22 cellular contexts compared by ENCODE assay signal in the genomic region with DNA sequence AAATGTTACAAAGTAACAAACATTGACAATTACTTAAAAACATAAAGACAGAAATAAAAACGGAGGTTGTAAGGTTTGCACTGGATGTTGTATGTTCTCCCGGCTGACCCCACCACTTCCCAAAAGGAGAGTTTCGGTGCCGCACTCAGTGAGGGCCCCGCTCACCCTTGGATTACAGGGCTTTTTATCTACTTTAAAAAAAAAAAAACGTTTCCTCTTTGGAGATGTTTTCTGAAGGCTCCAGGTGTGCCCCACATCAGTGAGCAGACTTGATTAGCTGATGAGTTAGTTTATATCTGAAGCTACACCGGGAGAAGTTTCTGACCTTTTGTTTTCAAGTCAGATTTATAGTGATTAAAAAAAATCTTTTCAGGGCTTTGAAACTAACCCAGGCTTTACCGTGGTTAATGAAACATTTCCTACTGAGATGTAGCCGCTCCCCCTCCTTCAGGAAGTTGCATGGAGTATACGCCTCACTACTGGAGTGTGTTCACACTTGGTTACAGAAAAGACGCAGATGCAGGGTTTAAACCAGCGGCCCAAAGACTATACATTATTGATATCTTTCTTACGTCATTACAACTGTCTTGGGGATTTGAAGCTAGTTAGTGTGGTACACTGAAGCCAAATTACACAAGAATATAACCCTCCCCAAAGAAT. TPM values are rescaled to one million over a fixed set of nuclear protein-coding genes. Genes with fewer than 3 reads are reported as not detected.
DNase-seq lines count a peak whose midpoint lies in the region; ATAC-seq, FAIRE-seq and TF ChIP-seq lines count a peak whose summit lies in the region.
"Had no signal": no experiment of that assay in that cellular context is flagged by ENCODE, and none has a peak within 500 bp of the region (broad histone marks: within the 10 kb centered on the region; RNA-seq: fewer than 3 reads in every experiment).

No MANE protein-coding gene starts in this region.

- H3K4me3 ChIP-seq in DOHH2 (ENCODE audit: low read length), result peak overlapping the region; percentile 63
- no peak overlapping the region for H3K4me3 ChIP-seq in neural progenitor cell
- H3K4me3 ChIP-seq in small intestine (ENCODE audit: low read depth in 1 of 2, low read length in 2 of 2), result no peak overlapping the region
- H3K4me3 ChIP-seq: left ventricle myocardium inferior, tibial nerve had no signal

- TF ChIP-seq CTCF in DOHH2 (IDR thresholded peaks at IDR 0.05; ENCODE audit: low read depth, low read length, poor library complexity, severe bottlenecking), result no peak
- no peak for TF ChIP-seq CTCF in neural progenitor cell (IDR thresholded peaks at IDR 0.05)

- H3K27me3 ChIP-seq in DOHH2 (ENCODE audit: control insufficient read depth, low read length) (no peaks in the 10 kb centered on the region), neural progenitor cell (no peaks in the 10 kb centered on the region), small intestine (ENCODE audit: control insufficient read depth in 2 of 2, insufficient read depth in 2 of 2, low read length in 2 of 2) (no peaks in the 10 kb centered on the region)
- H3K27me3 ChIP-seq: tibial nerve had no signal

- peaks cover 54% of the 10 kb centered on the region for H3K4me1 Mint-ChIP-seq in dendritic cell treated with granulocyte-macrophage colony-stimulating factor and Interleukin-4, amounts not matched to agents 40 ng/mL and 50 ng/mL, for 4 days (ENCODE audit: low read depth)
- peaks cover 13% of the 10 kb centered on the region for H3K4me1 Mint-ChIP-seq in neural progenitor cell
- H3K4me1 Mint-ChIP-seq in activated T-cell treated with anti-CD3 and anti-CD28 coated beads, Interleukin-2, amount 50 U/mL, for 4 hours (ENCODE audit: low read depth), result peaks cover 2% of the 10 kb centered on the region

- H3K9me2 ChIP-seq in DOHH2 (replicated peaks; ENCODE audit: control insufficient read depth, low read length), result no peaks in the 10 kb centered on the region

- H3K27ac ChIP-seq in DOHH2 (ENCODE audit: low read depth, low read length) (peak overlapping the region; percentile 96), neural progenitor cell (no peak overlapping the region), small intestine (ENCODE audit: low read depth in 1 of 2, low read length in 1 of 2) (no peak overlapping the region)
- H3K27ac ChIP-seq: left ventricle myocardium inferior, tibial nerve had no signal

- WGBS in small intestine, 3 donors, result 50 to 66% (median 56%) methylated on average over 13 of the region's 13 CpGs

- intact Hi-C loops in dendritic cell treated with granulocyte-macrophage colony-stimulating factor and Interleukin-4, amounts not matched to agents 40 ng/mL and 50 ng/mL, for 4 days (cut with micrococcal nuclease), result loop anchor here (10.0 kb wide), 1 partner anchor 59 kb away; no protein-coding TSS in a partner anchor

- H3K79me2 ChIP-seq in DOHH2 (ENCODE audit: control insufficient read depth, low read length) (peaks cover 5% of the 10 kb centered on the region), neural progenitor cell (ENCODE audit: low read depth) (no peaks in the 10 kb centered on the region)

- H3K9me3 ChIP-seq in DOHH2 (ENCODE audit: control insufficient read depth, insufficient read depth, low read length) (no peaks in the 10 kb centered on the region), neural progenitor cell (ENCODE audit: low read depth) (no peaks in the 10 kb centered on the region), small intestine (ENCODE audit: control insufficient read depth, low read depth) (no peaks in the 10 kb centered on the region)
- H3K9me3 ChIP-seq: Caco-2, left ventricle myocardium inferior, tibial nerve had no signal

- H3K9ac ChIP-seq in neural progenitor cell, result no peak overlapping the region

- H3K27ac Mint-ChIP-seq in dendritic cell treated with granulocyte-macrophage colony-stimulating factor and Interleukin-4, amounts not matched to agents 40 ng/mL and 50 ng/mL, for 4 days, result peak overlapping the region; percentile 98
- peak overlapping the region; percentile 53 for H3K27ac Mint-ChIP-seq in neural progenitor cell
- H3K27ac Mint-ChIP-seq: IgD-negative memory B cell had no signal

- no peak for ATAC-seq in GM19351 (IDR thresholded peaks at IDR 0.05; ENCODE audit: unreplicated experiment)
- no peak for ATAC-seq in activated T-cell treated with anti-CD3 and anti-CD28 coated beads, Interleukin-2, amount 50 U/mL, for 4 hours
- ATAC-seq: sciatic nerve; stimulated activated naive CD8-positive, alpha-beta T cell treated with anti-CD3 and anti-CD28 coated beads, Interleukin-15, Interleukin-2, amounts not matched to agents 100 U/mL and 50 U/mL, for 24 hours had no signal

- H3K4me2 ChIP-seq in DOHH2 (ENCODE audit: low read length) (peak overlapping the region; percentile 76), neural progenitor cell (no peak overlapping the region)

- H4K20me1 ChIP-seq in DOHH2 (ENCODE audit: control insufficient read depth, insufficient read depth, low read depth, low read length) (no peaks in the 10 kb centered on the region), neural progenitor cell (ENCODE audit: low read depth) (no peaks in the 10 kb centered on the region)

- H3K4me1 ChIP-seq in DOHH2 (ENCODE audit: control insufficient read depth, low read length) (peaks cover 85% of the 10 kb centered on the region), neural progenitor cell (peaks cover 6% of the 10 kb centered on the region), small intestine (ENCODE audit: control insufficient read depth in 2 of 2, insufficient read depth in 1 of 2, low read depth in 1 of 2, low read length in 1 of 2) (no peaks in the 10 kb centered on the region)
- H3K4me1 ChIP-seq: Caco-2, left ventricle myocardium inferior, tibial nerve had no signal

- H3F3A ChIP-seq in DOHH2 (ENCODE audit: control insufficient read depth, insufficient read depth) (peaks cover 64% of the 10 kb centered on the region), neural progenitor cell (ENCODE audit: low read depth) (no peaks in the 10 kb centered on the region)

- H3K27me3 Mint-ChIP-seq in dendritic cell treated with granulocyte-macrophage colony-stimulating factor and Interleukin-4, amounts not matched to agents 40 ng/mL and 50 ng/mL, for 4 days, result no peaks in the 10 kb centered on the region
- peaks cover 4% of the 10 kb centered on the region for H3K27me3 Mint-ChIP-seq in neural progenitor cell (ENCODE audit: insufficient read depth, low read depth)
- H3K27me3 Mint-ChIP-seq in activated T-cell treated with anti-CD3 and anti-CD28 coated beads, Interleukin-2, amount 50 U/mL, for 4 hours (ENCODE audit: low read depth), result no peaks in the 10 kb centered on the region
- H3K27me3 Mint-ChIP-seq: IgD-negative memory B cell had no signal

- H3K4me3 Mint-ChIP-seq in dendritic cell treated with granulocyte-macrophage colony-stimulating factor and Interleukin-4, amounts not matched to agents 40 ng/mL and 50 ng/mL, for 4 days, result no peak overlapping the region
- no peak overlapping the region for H3K4me3 Mint-ChIP-seq in neural progenitor cell
- H3K4me3 Mint-ChIP-seq in activated T-cell treated with anti-CD3 and anti-CD28 coated beads, Interleukin-2, amount 50 U/mL, for 4 hours, result no peak overlapping the region

- H3K36me3 Mint-ChIP-seq in dendritic cell treated with granulocyte-macrophage colony-stimulating factor and Interleukin-4, amounts not matched to agents 40 ng/mL and 50 ng/mL, for 4 days (ENCODE audit: low read depth), result no peaks in the 10 kb centered on the region
- H3K36me3 Mint-ChIP-seq in neural progenitor cell, result no peaks in the 10 kb centered on the region
- H3K36me3 Mint-ChIP-seq in activated T-cell treated with anti-CD3 and anti-CD28 coated beads, Interleukin-2, amount 50 U/mL, for 4 hours (ENCODE audit: insufficient read depth), result no peaks in the 10 kb centered on the region
- H3K36me3 Mint-ChIP-seq: IgD-negative memory B cell had no signal

- peaks cover 14% of the 10 kb centered on the region for H3K36me3 ChIP-seq in DOHH2 (ENCODE audit: control insufficient read depth, low read length)
- no peaks in the 10 kb centered on the region for H3K36me3 ChIP-seq in neural progenitor cell
- H3K36me3 ChIP-seq in small intestine (ENCODE audit: control insufficient read depth in 2 of 2, insufficient read depth in 2 of 2, low read length in 2 of 2), result no peaks in the 10 kb centered on the region
- H3K36me3 ChIP-seq: left ventricle myocardium inferior, tibial nerve had no signal

- H3K9me3 Mint-ChIP-seq in dendritic cell treated with granulocyte-macrophage colony-stimulating factor and Interleukin-4, amounts not matched to agents 40 ng/mL and 50 ng/mL, for 4 days, result no peaks in the 10 kb centered on the region
- H3K9me3 Mint-ChIP-seq in neural progenitor cell, result no peaks in the 10 kb centered on the region
- no peaks in the 10 kb centered on the region for H3K9me3 Mint-ChIP-seq in activated T-cell treated with anti-CD3 and anti-CD28 coated beads, Interleukin-2, amount 50 U/mL, for 4 hours
- H3K9me3 Mint-ChIP-seq: IgD-negative memory B cell had no signal

- no peak for FAIRE-seq in small intestine (lab: Jason Lieb, UNC)

- H2AFZ ChIP-seq in neural progenitor cell (replicated peaks), result peak overlapping the region; percentile 24

- DNase-seq in MV-4-11 (lab: John Stamatoyannopoulos, UW) (peak; percentile 83), neural progenitor cell (ENCODE audit: low spot score) (no peak), GOT3 (lab: John Stamatoyannopoulos, UW) (no peak), small intestine (no peak)
- DNase-seq in activated T-cell treated with anti-CD3 and anti-CD28 coated beads, Interleukin-2, amount 50 U/mL, for 4 hours, result no peak
- DNase-seq: activated CD4-positive, alpha-beta T cell treated with anti-CD3 and anti-CD28 coated beads, Interleukin-2, amount 50 U/mL, for 1 hour; activated CD8-positive, alpha-beta memory T cell treated with anti-CD3 and anti-CD28 coated beads, Interleukin-2, amount 50 U/mL, for 48 hours; activated gamma-delta T cell; anterior cingulate cortex; Caco-2; effector memory CD4-positive, alpha-beta T cell; EL; left ventricle myocardium inferior; NCI-H1105; NCI-H524 treated with DMSO at 0.1 percent for 48 hours; stimulated activated naive CD8-positive, alpha-beta T cell treated with anti-CD3 and anti-CD28 coated beads, Interleukin-15, Interleukin-2, amounts not matched to agents 100 U/mL and 50 U/mL, for 24 hours had no signal

RNA-seq across cellular contexts. Expression of a gene that starts 38.0 kb away (rescaled TPM):
- 22.1 and 41.3 TPM in 2 replicates for total RNA-seq in neural progenitor cell (ENCODE audit: low replicate concordance)
- 10 to 100 TPM in 1 of 3 donors, 1 to 10 TPM in 2; 8.9 to 10.6 (median 9.0) TPM for total RNA-seq in activated T-cell treated with anti-CD3 and anti-CD28 coated beads, Interleukin-2, amount 50 U/mL, for 4 hours
- 1 to 10 TPM in 2 of 3 donors, under 1 TPM in 1; 0.22 to 5.4 (median 1.4) TPM for polyA plus RNA-seq in small intestine
